Comparison of ENCODE assay signal across 17 cellular contexts in genomic region chr16:15658149-15658548, GRCh38. TPM values are rescaled to one million over a fixed set of nuclear protein-coding genes. Genes with fewer than 3 reads are reported as not detected.
DNase-seq lines count a peak whose midpoint lies in the region; ATAC-seq, FAIRE-seq and TF ChIP-seq lines count a peak whose summit lies in the region.
"Had no signal": no experiment of that assay in that cellular context is flagged by ENCODE, and none has a peak within 500 bp of the region (broad histone marks: within the 10 kb centered on the region; RNA-seq: fewer than 3 reads in every experiment).

No MANE protein-coding gene starts in this region.

- H3K9me1 ChIP-seq in K562 (ENCODE audit: control insufficient read depth, insufficient read depth, low read length) = peaks cover 6% of the 10 kb centered on the region

- H3K27me3 ChIP-seq in K562 (ENCODE audit: control insufficient read depth in 2 of 2, insufficient read depth in 2 of 2, low read length in 2 of 2) (no peaks in the 10 kb centered on the region), brain microvascular endothelial cell (replicated peaks) (no peaks in the 10 kb centered on the region)

- TF ChIP-seq RAD21 in K562 (CRISPR knock-in tag; conservative IDR thresholded peaks at IDR 0.05 in 1 of 2, IDR thresholded peaks at IDR 0.05 in 1 of 2) = no peak

- peak overlapping the region; percentile 42 for H3K27ac Mint-ChIP-seq in activated CD4-positive, alpha-beta T cell treated with anti-CD3 and anti-CD28 coated beads for 36 hours
- peak overlapping the region; percentile 86 for H3K27ac Mint-ChIP-seq in stimulated activated effector memory CD8-positive, alpha-beta T cell treated with anti-CD3 and anti-CD28 coated beads, Interleukin-12 subunit alpha, Interleukin-12 subunit beta, amount 100 ng/mL, for 72 hours

- in situ Hi-C loops in K562 (cut with MboI) (no loop called here), brain microvascular endothelial cell (cut with HindIII; ENCODE audit: low pct_ligation_motif_present, low sequenced_read_pairs) (no loop called here)

- H3K27ac ChIP-seq in HEK293 (ENCODE audit: extremely low read depth, low read depth, low read length) (no peak overlapping the region), K562 (ENCODE audit: extremely low read depth, low read depth, low read length) (no peak overlapping the region), brain microvascular endothelial cell (no peak overlapping the region)
- H3K27ac ChIP-seq: A549 had no signal

- H3K9ac ChIP-seq in K562 (ENCODE audit: insufficient read depth in 1 of 2, low read depth in 2 of 2, low read length in 2 of 2) = peak overlapping the region in 1 of 2 experiments; percentile 73; a peak in 1 of 4 replicates

- 72% methylated on average over 6 of the region's 6 CpGs for WGBS in K562 (ENCODE audit: insufficient coverage, low coverage, missing lambda C conversion rate)

- H3K4me3 Mint-ChIP-seq in activated CD4-positive, alpha-beta T cell treated with anti-CD3 and anti-CD28 coated beads for 36 hours = no peak overlapping the region
- peak overlapping the region; percentile 24 for H3K4me3 Mint-ChIP-seq in stimulated activated effector memory CD8-positive, alpha-beta T cell treated with anti-CD3 and anti-CD28 coated beads, Interleukin-12 subunit alpha, Interleukin-12 subunit beta, amount 100 ng/mL, for 72 hours

- H3K4me2 ChIP-seq in K562 (ENCODE audit: insufficient read depth, low read length) = no peak overlapping the region
- H3K4me2 ChIP-seq: A549 had no signal

- H3K4me3 ChIP-seq in HEK293 (ENCODE audit: low read depth, low read length) = no peak overlapping the region
- H3K4me3 ChIP-seq in K562 = no peak overlapping the region
- no peak overlapping the region for H3K4me3 ChIP-seq in foreskin fibroblast (ENCODE audit: low read depth in 1 of 2, low read length in 2 of 2)
- no peak overlapping the region for H3K4me3 ChIP-seq in brain microvascular endothelial cell (ENCODE audit: low read depth, low read length)
- H3K4me3 ChIP-seq: A549 had no signal

- H3K9me3 ChIP-seq in HEK293 (ENCODE audit: control insufficient read depth, insufficient read depth, low read depth, low read length) (no peaks in the 10 kb centered on the region), K562 (replicated peaks; ENCODE audit: control insufficient read depth, insufficient read depth, low read depth, low read length) (no peaks in the 10 kb centered on the region)
- H3K9me3 ChIP-seq: A549, Caco-2 had no signal

- peaks cover 38% of the 10 kb centered on the region for H3K36me3 Mint-ChIP-seq in activated CD4-positive, alpha-beta T cell treated with anti-CD3 and anti-CD28 coated beads for 36 hours (ENCODE audit: low read depth)
- H3K36me3 Mint-ChIP-seq in stimulated activated effector memory CD8-positive, alpha-beta T cell treated with anti-CD3 and anti-CD28 coated beads, Interleukin-12 subunit alpha, Interleukin-12 subunit beta, amount 100 ng/mL, for 72 hours = peaks cover 76% of the 10 kb centered on the region

- DNase-seq in activated CD4-positive, alpha-beta T cell treated with anti-CD3 and anti-CD28 coated beads for 36 hours = no peak
- no peak for DNase-seq in activated CD4-positive, alpha-beta T cell treated with anti-CD3 and anti-CD28 coated beads for 48 hours
- DNase-seq in K562 (ENCODE audit: extremely low read depth in 1 of 4, low spot score in 3 of 4) (peak in 1 of 4 experiments; percentile 27), foreskin fibroblast (no peak), brain microvascular endothelial cell (no peak)
- no peak for DNase-seq in stimulated activated effector memory CD8-positive, alpha-beta T cell treated with anti-CD3 and anti-CD28 coated beads, Interleukin-12 subunit alpha, Interleukin-12 subunit beta, amount 100 ng/mL, for 72 hours (ENCODE audit: low spot score in 2 of 2)
- DNase-seq: activated T-cell treated with anti-CD3 and anti-CD28 coated beads, Interleukin-2, amount 50 U/mL, for 48 hours; Caco-2; left cardiac atrium; NCI-H187 treated with DMSO at 0.1 percent for 48 hours; NCI-H526 treated with DMSO at 0.1 percent for 48 hours; stimulated activated CD4-positive, alpha-beta T cell treated with anti-CD3 and anti-CD28 coated beads, Interleukin-12 subunit alpha, Interleukin-12 subunit beta, amount 100 ng/mL, for 4 hours; SW 1271 had no signal

- H3K4me1 ChIP-seq in HEK293 (ENCODE audit: control insufficient read depth, insufficient read depth, low read length) = no peaks in the 10 kb centered on the region; the same call in 1 of the 2 replicates
- peaks cover 18 to 25% of the 10 kb centered on the region in 2 experiments; a peak in 4 of 5 replicates for H3K4me1 ChIP-seq in K562 (replicated peaks in 1 of 2; ENCODE audit: control insufficient read depth in 2 of 2, insufficient read depth in 2 of 2, low read length in 2 of 2)
- H3K4me1 ChIP-seq: Caco-2 had no signal

- CTCF ChIA-PET in activated CD4-positive, alpha-beta T cell treated with anti-CD3 and anti-CD28 coated beads for 36 hours (lab: Charles Lee) = interaction anchor here (1.0 to 1.1 kb wide), 2 partner anchors 14 to 16 kb away, joined by 3 to 4 read pairs; no protein-coding TSS in a partner anchor
- CTCF ChIA-PET in HEK293 (lab: Yijun Ruan, JAX) = interaction anchor here (0.7 to 0.9 kb wide), 2 partner anchors 24 to 46 kb away, joined by 3 to 4 read pairs; no protein-coding TSS in a partner anchor
- CTCF ChIA-PET in K562 (lab: Yijun Ruan, JAX; ENCODE audit: low intra/inter-chr PET ratio) = no interaction called here

- H3K36me3 ChIP-seq in HEK293 (ENCODE audit: control insufficient read depth in 2 of 2, insufficient read depth in 1 of 2, low read length in 2 of 2) (peaks cover 4% of the 10 kb centered on the region in 2 experiments; a peak in 2 of 3 replicates), K562 (ENCODE audit: control insufficient read depth, insufficient read depth, low read length) (peaks cover 17% of the 10 kb centered on the region), brain microvascular endothelial cell (replicated peaks) (peaks cover 7% of the 10 kb centered on the region)

- intact Hi-C loops in activated CD4-positive, alpha-beta T cell treated with anti-CD3 and anti-CD28 coated beads for 36 hours (cut with DNase I, micrococcal nuclease) = loop anchor here in 1 of 2 experiments (1.0 kb wide), 1 partner anchor 12 kb away; no protein-coding TSS in a partner anchor
- intact Hi-C loops in K562 (cut with micrococcal nuclease) = no loop called here

- no peaks in the 10 kb centered on the region for H3K27me3 Mint-ChIP-seq in activated CD4-positive, alpha-beta T cell treated with anti-CD3 and anti-CD28 coated beads for 36 hours

- H3K9me3 Mint-ChIP-seq in activated CD4-positive, alpha-beta T cell treated with anti-CD3 and anti-CD28 coated beads for 36 hours (ENCODE audit: low read depth) = no peaks in the 10 kb centered on the region
- no peaks in the 10 kb centered on the region for H3K9me3 Mint-ChIP-seq in stimulated activated effector memory CD8-positive, alpha-beta T cell treated with anti-CD3 and anti-CD28 coated beads, Interleukin-12 subunit alpha, Interleukin-12 subunit beta, amount 100 ng/mL, for 72 hours

- BruUV-seq in K562 (replicated peaks; lab: Mats Ljungman, UMichigan) = no TSS peak

- no peak for FAIRE-seq in K562 (lab: Jason Lieb, UNC)
- FAIRE-seq: A549, GM19239 had no signal

- H3K79me2 ChIP-seq in K562 (ENCODE audit: control insufficient read depth, insufficient read depth, low read length) = peaks cover 78% of the 10 kb centered on the region

- TF ChIP-seq CTCF in HEK293 (tag by site-specific recombination; IDR thresholded peaks at IDR 0.05) (no peak), K562 (IDR thresholded peaks at IDR 0.05 in 2 of 3, conservative IDR thresholded peaks at IDR 0.05 in 1 of 3; ENCODE audit: insufficient read depth in 2 of 3, low read depth in 1 of 3, low read length in 3 of 3) (no peak), foreskin fibroblast (IDR thresholded peaks at IDR 0.05; ENCODE audit: low read depth, low read length) (no peak), brain microvascular endothelial cell (IDR thresholded peaks at IDR 0.05; ENCODE audit: low read depth, low read length, missing control alignments) (no peak)

- TF ChIP-seq POLR2A in K562 (conservative IDR thresholded peaks at IDR 0.05) = no peak

- POLR2A ChIA-PET in activated CD4-positive, alpha-beta T cell treated with anti-CD3 and anti-CD28 coated beads for 36 hours (lab: Charles Lee) = interaction anchor here (0.8 kb wide), 1 partner anchor 14 kb away, joined by 3 read pairs; no protein-coding TSS in a partner anchor
- POLR2A ChIA-PET in HEK293 (lab: Yijun Ruan, JAX) (interaction anchor here (0.7 kb wide), 1 partner anchor 222 kb away, joined by 3 read pairs; no protein-coding TSS in a partner anchor), K562 (lab: Yijun Ruan, JAX) (interaction anchor here (0.6 to 0.7 kb wide), 2 partner anchors 12 to 17 kb away, joined by 3 read pairs; no protein-coding TSS in a partner anchor)

- H2AFZ ChIP-seq in K562 (ENCODE audit: low read depth, low read length) = no peak overlapping the region

- H4K20me1 ChIP-seq in K562 (replicated peaks; ENCODE audit: control insufficient read depth, insufficient read depth, low read length) = peaks cover 14% of the 10 kb centered on the region

- peaks cover 51% of the 10 kb centered on the region for H3K4me1 Mint-ChIP-seq in activated CD4-positive, alpha-beta T cell treated with anti-CD3 and anti-CD28 coated beads for 36 hours
- H3K4me1 Mint-ChIP-seq in stimulated activated effector memory CD8-positive, alpha-beta T cell treated with anti-CD3 and anti-CD28 coated beads, Interleukin-12 subunit alpha, Interleukin-12 subunit beta, amount 100 ng/mL, for 72 hours = peaks cover 50% of the 10 kb centered on the region

- no peak for ATAC-seq in activated CD4-positive, alpha-beta T cell treated with anti-CD3 and anti-CD28 coated beads for 36 hours
- ATAC-seq in K562 (peak; percentile 73), GM18520 (IDR thresholded peaks at IDR 0.05; ENCODE audit: unreplicated experiment) (no peak)
- ATAC-seq in stimulated activated effector memory CD8-positive, alpha-beta T cell treated with anti-CD3 and anti-CD28 coated beads, Interleukin-12 subunit alpha, Interleukin-12 subunit beta, amount 100 ng/mL, for 72 hours = peak; percentile 36
- ATAC-seq: left cardiac atrium had no signal

- no peak for TF ChIP-seq EP300 in K562 (IDR thresholded peaks at IDR 0.05; ENCODE audit: low read length)

RNA-seq across cellular contexts. Expression of gene NDE1, which starts 8.1 kb away (rescaled TPM):
- 100 to 1,000 TPM; 107 to 117 TPM for total RNA-seq in activated CD4-positive, alpha-beta T cell treated with anti-CD3 and anti-CD28 coated beads for 36 hours
- total RNA-seq in K562 (2011; cell fraction: chromatin; rRNA removed; ENCODE audit: low replicate concordance) = 97.1 and 106 TPM in 2 replicates
- total RNA-seq in K562 (2011; cell fraction: nucleolus; rRNA removed) = 52.9 and 59.7 TPM in 2 replicates
- 67.1 and 73.9 TPM in 2 replicates for total RNA-seq in K562 (2011; cell fraction: nucleoplasm; rRNA removed)
- total RNA-seq in K562 (2014; rRNA removed) = 27.5 and 28.2 TPM in 2 replicates
- 34.7 and 43.9 TPM in 2 replicates for total RNA-seq in K562 (2014; rRNA removed; fragmentation: Illumina TruSeq; extraction: Trizol)
- total RNA-seq in K562 (2015; rRNA removed; fragmentation: Illumina TruSeq; extraction: Trizol) = 29.0 and 30.0 TPM in 2 replicates
- total RNA-seq in K562 (2021) = 48.2 and 59.9 TPM in 2 replicates
- polyA plus RNA-seq in K562 (2011; rRNA removed) = 21.7 and 24.8 TPM in 2 replicates
- polyA plus RNA-seq in K562 (2011; cell fraction: cytosol; rRNA removed) = 24.6 and 27.8 TPM in 2 replicates
- 18.8 and 22.8 TPM in 2 replicates for polyA plus RNA-seq in K562 (2011; cell fraction: nucleus; rRNA removed)
- polyA plus RNA-seq in K562 (2012) = 30.4 and 37.2 TPM in 2 replicates
- 39.2 and 40.4 TPM in 2 replicates for polyA plus RNA-seq in K562 (2014; fragmentation: Illumina TruSeq; extraction: Trizol)
- 1 to 10 TPM; 3.1 to 3.6 TPM for polyA plus RNA-seq in K562 (2014; fragmentation: Nextera tagmentation; extraction: Ambion mirVana)
- polyA plus RNA-seq in K562 (2014; rRNA removed) = 31.0 and 32.2 TPM in 2 replicates
- 31.2 and 32.1 TPM in 2 replicates for polyA minus RNA-seq in K562 (2011; rRNA and poly(A)+ RNA removed)
- polyA minus RNA-seq in K562 (2011; cell fraction: cytosol; rRNA and poly(A)+ RNA removed) = 27.2 and 29.6 TPM in 2 replicates
- polyA minus RNA-seq in K562 (2011; cell fraction: nucleus; rRNA and poly(A)+ RNA removed) = 15.2 and 21.0 TPM in 2 replicates

RNA-seq across cellular contexts. Expression of gene MARF1, which starts 15.2 kb away (rescaled TPM):
- 10 to 100 TPM; 50.2 to 72.5 TPM for total RNA-seq in activated CD4-positive, alpha-beta T cell treated with anti-CD3 and anti-CD28 coated beads for 36 hours
- 123 and 208 TPM in 2 replicates for total RNA-seq in K562 (2011; cell fraction: chromatin; rRNA removed; ENCODE audit: low replicate concordance)
- total RNA-seq in K562 (2011; cell fraction: nucleolus; rRNA removed) = 39.4 and 39.6 TPM in 2 replicates
- 73.5 and 85.4 TPM in 2 replicates for total RNA-seq in K562 (2011; cell fraction: nucleoplasm; rRNA removed)
- 8.8 and 11.7 TPM in 2 replicates for total RNA-seq in K562 (2014; rRNA removed)
- 8.6 and 12.4 TPM in 2 replicates for total RNA-seq in K562 (2014; rRNA removed; fragmentation: Illumina TruSeq; extraction: Trizol)
- total RNA-seq in K562 (2015; rRNA removed; fragmentation: Illumina TruSeq; extraction: Trizol) = 8.8 and 9.1 TPM in 2 replicates
- 29.9 and 33.2 TPM in 2 replicates for total RNA-seq in K562 (2021)
- 14.9 and 15.8 TPM in 2 replicates for polyA plus RNA-seq in K562 (2011; rRNA removed)
- 6.0 and 8.9 TPM in 2 replicates for polyA plus RNA-seq in K562 (2011; cell fraction: cytosol; rRNA removed)
- polyA plus RNA-seq in K562 (2011; cell fraction: nucleus; rRNA removed) = 55.8 and 66.2 TPM in 2 replicates
- 15.9 and 23.1 TPM in 2 replicates for polyA plus RNA-seq in K562 (2012)
- 20.0 and 20.4 TPM in 2 replicates for polyA plus RNA-seq in K562 (2014; fragmentation: Illumina TruSeq; extraction: Trizol)
- 1 to 10 TPM; 4.7 to 5.3 TPM for polyA plus RNA-seq in K562 (2014; fragmentation: Nextera tagmentation; extraction: Ambion mirVana)
- 10.5 and 13.5 TPM in 2 replicates for polyA plus RNA-seq in K562 (2014; rRNA removed)
- 27.3 and 31.8 TPM in 2 replicates for polyA minus RNA-seq in K562 (2011; rRNA and poly(A)+ RNA removed)
- 12.8 and 15.4 TPM in 2 replicates for polyA minus RNA-seq in K562 (2011; cell fraction: cytosol; rRNA and poly(A)+ RNA removed)
- polyA minus RNA-seq in K562 (2011; cell fraction: nucleus; rRNA and poly(A)+ RNA removed) = 24.4 and 39.8 TPM in 2 replicates

Comparison
In these comparisons a context has a peak if more than half of its experiments do, and no peak if none do; other contexts are left out.
1. ATAC-seq: peak in K562 (single experiment) and stimulated activated effector memory CD8-positive, alpha-beta T cell treated with anti-CD3 and anti-CD28 coated beads, Interleukin-12 subunit alpha, Interleukin-12 subunit beta, amount 100 ng/mL, for 72 hours (single experiment); none in activated CD4-positive, alpha-beta T cell treated with anti-CD3 and anti-CD28 coated beads for 36 hours (single experiment) and GM18520 (single experiment).